8 cellular contexts compared by ENCODE assay signal in the genomic region with DNA sequence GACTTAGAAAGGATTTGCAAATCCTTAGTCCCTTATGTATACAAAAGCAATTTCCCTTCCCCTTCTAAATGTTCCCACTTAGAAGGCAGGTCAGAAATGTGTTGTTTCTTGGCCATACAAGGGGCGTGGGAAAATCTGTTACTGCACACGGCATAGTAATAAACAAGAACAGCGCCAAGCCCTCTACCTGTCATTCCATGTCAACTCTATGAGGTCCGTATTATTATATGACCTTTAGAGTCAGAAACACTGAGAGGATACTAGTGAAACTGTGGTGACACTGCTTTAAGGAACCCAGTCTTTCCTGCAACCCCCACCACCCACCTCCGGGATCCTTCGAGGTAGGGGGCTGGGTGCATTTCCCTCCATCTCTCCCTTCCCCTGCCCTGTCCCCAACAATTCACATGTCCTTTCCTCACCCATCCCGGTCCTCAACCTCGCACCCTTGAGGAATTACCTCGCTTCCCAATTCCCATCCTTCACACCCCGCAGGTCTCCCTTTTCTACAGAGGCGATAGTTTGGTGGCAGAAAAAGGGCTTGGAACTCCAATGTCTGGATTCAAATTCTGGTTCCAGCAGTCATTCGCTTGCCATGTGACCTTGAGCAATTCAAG. TPM values are rescaled to one million over a fixed set of nuclear protein-coding genes. Genes with fewer than 3 reads are reported as not detected.
DNase-seq lines count a peak whose midpoint lies in the region.

No MANE protein-coding gene starts in this region.

- DNase-seq in NCI-H82 (lab: John Stamatoyannopoulos, UW) (peak; percentile 28), NCI-H82 treated with DMSO at 0.1 percent for 48 hours (lab: John Stamatoyannopoulos, UW; ENCODE audit: unreplicated experiment) (no peak), iris pigment epithelial cell (ENCODE audit: low read depth) (peak; percentile 21), substantia nigra (lab: John Stamatoyannopoulos, UW) (no peak), DMS114 treated with DMSO at 0.1 percent for 48 hours (lab: John Stamatoyannopoulos, UW; ENCODE audit: unreplicated experiment) (no peak), SW480 (ENCODE audit: low spot score) (no peak), NCI-H1694 treated with DMSO at 0.1 percent for 48 hours (lab: John Stamatoyannopoulos, UW) (no peak)
- no peak for DNase-seq in activated T-helper 2 cell treated with anti-CD3 and anti-CD28 coated beads, Interferon-gamma antibody, Interleukin-2, Interleukin-4, amounts not matched to agents 10 μg/mL and 5 μg/mL and 100 μg/mL, durations not matched to agents 14 hours and 24 hours and 36 hours (ENCODE audit: low spot score)

- H3K27me3 Mint-ChIP-seq in activated T-helper 2 cell treated with anti-CD3 and anti-CD28 coated beads, Interferon-gamma antibody, Interleukin-2, Interleukin-4, amounts not matched to agents 10 μg/mL and 5 μg/mL and 100 μg/mL, durations not matched to agents 14 hours and 24 hours and 36 hours (ENCODE audit: low read depth), result peaks cover 3% of the 10 kb centered on the region

- peaks cover 13% of the 10 kb centered on the region for H3K36me3 Mint-ChIP-seq in activated T-helper 2 cell treated with anti-CD3 and anti-CD28 coated beads, Interferon-gamma antibody, Interleukin-2, Interleukin-4, amounts not matched to agents 10 μg/mL and 5 μg/mL and 100 μg/mL, durations not matched to agents 14 hours and 24 hours and 36 hours (ENCODE audit: low read depth)

- intact Hi-C loops in activated T-helper 2 cell treated with anti-CD3 and anti-CD28 coated beads, Interferon-gamma antibody, Interleukin-2, Interleukin-4, amounts not matched to agents 10 μg/mL and 5 μg/mL and 100 μg/mL, durations not matched to agents 14 hours and 24 hours and 36 hours (cut with micrococcal nuclease), result loop anchor here (5.0 kb wide), 1 partner anchor 384 kb away; the partner anchor contains the start of gene RCC2

- peak overlapping the region; percentile 93 for H3K27ac Mint-ChIP-seq in activated T-helper 2 cell treated with anti-CD3 and anti-CD28 coated beads, Interferon-gamma antibody, Interleukin-2, Interleukin-4, amounts not matched to agents 10 μg/mL and 5 μg/mL and 100 μg/mL, durations not matched to agents 14 hours and 24 hours and 36 hours

- no peaks in the 10 kb centered on the region for H3K9me3 Mint-ChIP-seq in activated T-helper 2 cell treated with anti-CD3 and anti-CD28 coated beads, Interferon-gamma antibody, Interleukin-2, Interleukin-4, amounts not matched to agents 10 μg/mL and 5 μg/mL and 100 μg/mL, durations not matched to agents 14 hours and 24 hours and 36 hours

- peak overlapping the region; percentile 99 for H3K4me3 Mint-ChIP-seq in activated T-helper 2 cell treated with anti-CD3 and anti-CD28 coated beads, Interferon-gamma antibody, Interleukin-2, Interleukin-4, amounts not matched to agents 10 μg/mL and 5 μg/mL and 100 μg/mL, durations not matched to agents 14 hours and 24 hours and 36 hours (ENCODE audit: low read depth)

- H3K27ac ChIP-seq in substantia nigra (ENCODE audit: low read depth, low read length, poor library complexity, severe bottlenecking), result peak overlapping the region; percentile 84

- peaks cover 12% of the 10 kb centered on the region for H3K4me1 Mint-ChIP-seq in activated T-helper 2 cell treated with anti-CD3 and anti-CD28 coated beads, Interferon-gamma antibody, Interleukin-2, Interleukin-4, amounts not matched to agents 10 μg/mL and 5 μg/mL and 100 μg/mL, durations not matched to agents 14 hours and 24 hours and 36 hours (ENCODE audit: low read depth)

RNA-seq across cellular contexts. Expression of gene SDHB, which starts 0.7 kb away (rescaled TPM):
- 117 and 124 TPM in 2 replicates for total RNA-seq in activated T-helper 2 cell treated with anti-CD3 and anti-CD28 coated beads, Interferon-gamma antibody, Interleukin-2, Interleukin-4, amounts not matched to agents 10 μg/mL and 5 μg/mL and 100 μg/mL, durations not matched to agents 14 hours and 24 hours and 36 hours

RNA-seq across cellular contexts. Expression of gene ATP13A2, which starts 41.5 kb away (rescaled TPM):
- total RNA-seq in activated T-helper 2 cell treated with anti-CD3 and anti-CD28 coated beads, Interferon-gamma antibody, Interleukin-2, Interleukin-4, amounts not matched to agents 10 μg/mL and 5 μg/mL and 100 μg/mL, durations not matched to agents 14 hours and 24 hours and 36 hours, result 47.6 and 50.2 TPM in 2 replicates

Comparison
In these comparisons a context has a peak if more than half of its experiments do, and no peak if none do; other contexts are left out.
1. DNase-seq: peak in NCI-H82 (single experiment) and iris pigment epithelial cell (single experiment); none in NCI-H82 treated with DMSO at 0.1 percent for 48 hours (single experiment), activated T-helper 2 cell treated with anti-CD3 and anti-CD28 coated beads, Interferon-gamma antibody, Interleukin-2, Interleukin-4, amounts not matched to agents 10 μg/mL and 5 μg/mL and 100 μg/mL, durations not matched to agents 14 hours and 24 hours and 36 hours (single experiment), substantia nigra (0 of 49), DMS114 treated with DMSO at 0.1 percent for 48 hours (single experiment), SW480 (single experiment) and NCI-H1694 treated with DMSO at 0.1 percent for 48 hours (single experiment).